Comparison of ENCODE assay signal across 13 cellular contexts in genomic region chr11:10784229-10785145, GRCh38. TPM values are rescaled to one million over a fixed set of nuclear protein-coding genes. Genes with fewer than 3 reads are reported as not detected.
A peak's percentile ranks its signal among the peaks of the same experiment; 100 is the strongest.
DNase-seq lines count a peak whose midpoint lies in the region; ATAC-seq and TF ChIP-seq lines count a peak whose summit lies in the region.
"Had no signal": no experiment of that assay in that cellular context is flagged by ENCODE, and none has a peak within 500 bp of the region (broad histone marks: within the 10 kb centered on the region; RNA-seq: fewer than 3 reads in every experiment).

No MANE protein-coding gene starts in this region.

- peak; percentile 51 for DNase-seq in BE2C
- peak; percentile 7 for DNase-seq in LHCN-M2 (ENCODE audit: low read depth)
- peak; percentile 5 to 18 for DNase-seq in SHP77 (lab: John Stamatoyannopoulos, UW)
- no peak for DNase-seq in left ventricle myocardium superior
- DNase-seq in left lobe of liver (ENCODE audit: low spot score): no peak
- DNase-seq in cerebellar cortex (ENCODE audit: low spot score): no peak
- DNase-seq in hepatic stellate cell (ENCODE audit: low spot score): no peak
- DNase-seq: activated T-cell treated with anti-CD3 and anti-CD28 coated beads, Interleukin-2, amount 50 U/mL, for 24 hours; AML-193; cerebellar nuclear complex; KG1; WERI-Rb-1 had no signal

- H3K9me3 ChIP-seq in BE2C: no peaks in the 10 kb centered on the region

- H3K4me3 ChIP-seq in BE2C (ENCODE audit: low read depth, low read length): no peak overlapping the region

- peak; percentile 67 for ATAC-seq in left ventricle myocardium superior
- ATAC-seq in left lobe of liver: no peak
- ATAC-seq in HG02678 (IDR thresholded peaks at IDR 0.05; ENCODE audit: unreplicated experiment): no peak

- TF ChIP-seq CTCF in BE2C (IDR thresholded peaks at IDR 0.05; ENCODE audit: low read depth, low read length): no peak

- no peaks in the 10 kb centered on the region; the same call in 1 of the 2 replicates for H3K36me3 ChIP-seq in BE2C

- H3K27me3 ChIP-seq in BE2C: no peaks in the 10 kb centered on the region

- peaks cover 16% of the 10 kb centered on the region for H3K4me1 ChIP-seq in BE2C

- intact Hi-C loops in left ventricle myocardium superior (cut with micrococcal nuclease): no loop called here

RNA-seq across cellular contexts. Expression of gene EIF4G2, which starts 24.2 kb away (rescaled TPM):
- 461 TPM for polyA plus RNA-seq in BE2C (2012; ENCODE audit: insufficient read depth, insufficient read length, low read depth)
- 925 and 936 TPM in 2 replicates for total RNA-seq in LHCN-M2 (2014; rRNA removed)
- 415 TPM for polyA plus RNA-seq in LHCN-M2 (2012)
- total RNA-seq in left ventricle myocardium superior: 739 TPM
- 318 TPM for total RNA-seq in left lobe of liver

RNA-seq across cellular contexts. Expression of gene CTR9, which starts 33.4 kb away (rescaled TPM):
- polyA plus RNA-seq in BE2C (2012; ENCODE audit: insufficient read depth, insufficient read length, low read depth): 29.4 TPM
- total RNA-seq in LHCN-M2 (2014; rRNA removed): 20.5 and 25.1 TPM in 2 replicates
- 14.2 TPM for polyA plus RNA-seq in LHCN-M2 (2012)
- 25.6 TPM for total RNA-seq in left ventricle myocardium superior
- 16.1 TPM for total RNA-seq in left lobe of liver

Comparison
In these comparisons a context has a peak if more than half of its experiments do, and no peak if none do; other contexts are left out.
1. DNase-seq: peak in BE2C (single experiment), LHCN-M2 (single experiment) and SHP77 (2 of 2); none in left ventricle myocardium superior (single experiment), left lobe of liver (single experiment), cerebellar cortex (single experiment) and hepatic stellate cell (single experiment).